ENCODE assay signal across 8 cellular contexts in the genomic region with DNA sequence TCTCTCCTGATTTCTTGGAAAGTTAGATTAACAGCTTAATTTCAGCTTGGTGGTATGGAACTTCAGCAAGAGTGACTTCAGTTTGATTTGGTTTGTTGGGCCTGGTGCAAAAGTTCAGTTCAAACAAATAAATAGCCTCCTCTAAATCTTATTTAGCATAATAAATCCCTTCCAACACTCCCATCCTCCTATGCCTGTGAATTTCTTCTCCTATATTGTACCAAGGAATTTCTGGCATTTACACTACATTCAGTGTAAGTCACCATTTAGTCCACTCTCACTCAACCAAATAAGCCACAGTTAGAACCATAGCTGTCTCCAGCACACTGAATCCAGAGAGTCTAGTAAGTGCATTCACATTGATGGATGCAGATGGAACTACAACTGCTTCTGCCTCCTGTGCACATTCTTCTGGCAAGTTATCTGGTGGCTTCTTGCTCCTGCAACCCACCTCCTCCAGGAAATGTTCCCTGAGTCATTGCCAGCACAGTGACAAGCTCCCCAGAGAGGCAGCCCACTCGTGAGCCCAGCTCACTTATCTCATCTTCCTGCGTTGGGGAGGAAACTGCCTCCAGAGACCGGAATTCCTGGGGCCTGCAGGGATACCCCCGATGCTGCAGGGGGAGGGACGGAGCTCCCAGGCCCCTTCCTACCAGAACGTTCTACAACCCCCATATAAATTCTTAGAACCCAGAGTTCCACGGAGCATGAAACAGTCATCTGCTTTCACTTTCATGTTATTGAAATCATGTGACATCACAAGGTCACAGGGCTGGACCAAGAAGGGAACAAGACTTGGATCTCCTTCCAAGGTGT.
A peak's percentile ranks its signal among the peaks of the same experiment; 100 is the strongest.
DNase-seq lines count a peak whose midpoint lies in the region; ATAC-seq and TF ChIP-seq lines count a peak whose summit lies in the region.

No MANE protein-coding gene starts in this region.

- H3K79me2 ChIP-seq in OCI-LY7 (ENCODE audit: insufficient read depth, low read depth, low read length), result no peaks in the 10 kb centered on the region

- no peaks in the 10 kb centered on the region for H3K4me1 ChIP-seq in OCI-LY7 (ENCODE audit: insufficient read depth, low read length, poor library complexity, severe bottlenecking)
- H3K4me1 ChIP-seq in breast epithelium, result peaks cover 0 to 4% of the 10 kb centered on the region in 2 donors

- CTCF ChIA-PET in OCI-LY7 (lab: Charles Lee; ENCODE audit: unreplicated experiment), result no interaction called here

- H3K9me2 ChIP-seq in OCI-LY7 (ENCODE audit: insufficient read depth, low read length), result no peaks in the 10 kb centered on the region

- H3K36me3 ChIP-seq in OCI-LY7 (ENCODE audit: insufficient read depth, low read length) (no peaks in the 10 kb centered on the region), breast epithelium (no peaks in the 10 kb centered on the region)

- BruUV-seq in OCI-LY7 (replicated peaks; lab: Mats Ljungman, UMichigan), result no TSS peak

- H3K27ac ChIP-seq in OCI-LY7 (ENCODE audit: low read depth, low read length, poor library complexity, severe bottlenecking), result no peak overlapping the region
- peak overlapping the region in 1 of 2 donors; percentile 14 for H3K27ac ChIP-seq in breast epithelium

- peak overlapping the region; percentile 45 for H2AFZ ChIP-seq in OCI-LY7 (ENCODE audit: low read length)

- H3K9me3 ChIP-seq in OCI-LY7 (ENCODE audit: low read length), result no peaks in the 10 kb centered on the region
- no peaks in the 10 kb centered on the region for H3K9me3 ChIP-seq in breast epithelium

- intact Hi-C loops in OCI-LY7 (cut with micrococcal nuclease; ENCODE audit: unreplicated experiment) (no loop called here), breast epithelium (cut with DNase I; ENCODE audit: low total_unique reads) (no loop called here)

- no peaks in the 10 kb centered on the region for H3K27me3 ChIP-seq in breast epithelium

- TF ChIP-seq CTCF in OCI-LY7 (conservative IDR thresholded peaks at IDR 0.05; ENCODE audit: low read length) (no peak), breast epithelium (IDR thresholded peaks at IDR 0.05) (no peak)

- ATAC-seq in GM18861 (IDR thresholded peaks at IDR 0.05; ENCODE audit: unreplicated experiment) (peak; percentile 82), HG03565 (IDR thresholded peaks at IDR 0.05; ENCODE audit: unreplicated experiment) (no peak), HG03135 (IDR thresholded peaks at IDR 0.05; ENCODE audit: unreplicated experiment) (no peak)

- H4K20me1 ChIP-seq in OCI-LY7 (ENCODE audit: insufficient read depth, low read length), result no peaks in the 10 kb centered on the region

- peak overlapping the region; percentile 43; the same call in 1 of the 2 replicates for H3K4me2 ChIP-seq in OCI-LY7 (ENCODE audit: low read length)

- TF ChIP-seq POLR2A in breast epithelium (IDR thresholded peaks at IDR 0.05), result no peak

- H3K4me3 ChIP-seq in OCI-LY7 (ENCODE audit: low read depth, low read length, poor library complexity, severe bottlenecking) (peak overlapping the region; percentile 21), breast epithelium (peak overlapping the region; percentile 28 to 58 (median 31))

- POLR2A ChIA-PET in OCI-LY7 (lab: Charles Lee), result no interaction called here

- peak; percentile 22 for DNase-seq in A172 (ENCODE audit: low spot score)
- no peak for DNase-seq in OCI-LY7 (ENCODE audit: low spot score)
- DNase-seq in breast epithelium (ENCODE audit: low spot score in 2 of 2), result no peak
- peak; percentile 40 for DNase-seq in occipital lobe (lab: John Stamatoyannopoulos, UW)
- DNase-seq in C1 segment of cervical spinal cord (lab: John Stamatoyannopoulos, UW), result no peak

Comparison
In these comparisons a context has a peak if more than half of its experiments do, and no peak if none do; other contexts are left out.
1. DNase-seq: peak in A172 (single experiment) and occipital lobe (single experiment); none in OCI-LY7 (single experiment), breast epithelium (0 of 2) and C1 segment of cervical spinal cord (0 of 14).